Comparison of ENCODE assay signal across 11 cellular contexts in the genomic region with DNA sequence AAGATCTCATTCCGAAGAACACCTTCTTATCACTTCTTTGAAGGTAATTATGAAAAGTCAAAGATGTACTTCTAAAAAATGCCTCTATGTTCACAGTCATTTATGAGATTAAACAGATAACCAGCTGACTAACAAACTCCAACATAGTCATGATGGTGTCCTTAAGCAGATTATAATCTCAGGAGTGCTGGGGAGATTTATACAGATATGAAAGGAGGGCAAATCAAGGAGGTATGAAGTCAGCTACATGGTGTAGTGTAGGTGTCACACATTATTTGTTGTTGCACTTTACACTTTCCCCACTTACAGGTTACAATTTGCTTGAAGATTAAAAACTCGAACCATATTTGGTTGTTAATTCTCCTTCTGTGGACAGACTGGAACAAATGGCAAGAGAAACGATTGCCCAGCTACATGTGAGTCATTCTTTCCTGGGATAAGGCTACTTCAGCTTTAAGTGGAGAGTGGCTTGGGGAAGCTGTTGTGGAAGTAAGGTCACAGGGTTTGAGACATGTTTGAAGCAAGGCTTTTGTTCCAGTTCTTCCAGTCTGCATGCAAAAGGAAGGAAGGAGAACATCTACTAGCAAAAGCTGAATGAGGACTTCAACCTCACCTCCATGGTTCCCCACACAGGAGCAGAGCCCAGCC.
DNase-seq lines count a peak whose midpoint lies in the region; ATAC-seq, FAIRE-seq and TF ChIP-seq lines count a peak whose summit lies in the region.
"Had no signal": no experiment of that assay in that cellular context is flagged by ENCODE, and none has a peak within 500 bp of the region (broad histone marks: within the 10 kb centered on the region; RNA-seq: fewer than 3 reads in every experiment).

No MANE protein-coding gene starts in this region.

- CTCF ChIA-PET in activated CD4-positive, alpha-beta T cell treated with anti-CD3 and anti-CD28 coated beads for 36 hours (lab: Charles Lee), result interaction anchor here (0.7 to 1.0 kb wide), 3 partner anchors 12 to 506 kb away, joined by 3 to 5 read pairs (median 3); no protein-coding TSS in a partner anchor
- CTCF ChIA-PET in endothelial cell of umbilical vein (lab: Charles Lee), result interaction anchor here (1.3 to 2.7 kb wide), 8 partner anchors 10 to 541 kb away, joined by 3 to 10 read pairs (median 6); partner anchors contain the start of gene ARRDC3

- TF ChIP-seq POLR2A in endothelial cell of umbilical vein (IDR thresholded peaks at IDR 0.05; ENCODE audit: low read depth, low read length) (no peak), upper lobe of left lung (IDR thresholded peaks at IDR 0.05) (peak in 1 of 4 donors; percentile 37)

- H3K79me2 ChIP-seq in endothelial cell of umbilical vein (ENCODE audit: control insufficient read depth, insufficient read depth, low read length), result no peaks in the 10 kb centered on the region

- H3K4me3 Mint-ChIP-seq in activated CD4-positive, alpha-beta T cell treated with anti-CD3 and anti-CD28 coated beads for 36 hours, result no peak overlapping the region

- 46 to 53% methylated on average over 3 of the region's 3 CpGs for WGBS in upper lobe of left lung, 2 donors

- no peak overlapping the region for H3K27ac Mint-ChIP-seq in activated CD4-positive, alpha-beta T cell treated with anti-CD3 and anti-CD28 coated beads for 36 hours

- peak overlapping the region; percentile 38 for H3K4me2 ChIP-seq in endothelial cell of umbilical vein (ENCODE audit: insufficient read depth, low read length)

- peak in 2 of 4 donors; percentile 47 to 94 for TF ChIP-seq EP300 in upper lobe of left lung (IDR thresholded peaks at IDR 0.05)

- FAIRE-seq in endothelial cell of umbilical vein (lab: Jason Lieb, UNC), result peak; percentile 81

- POLR2A ChIA-PET in activated CD4-positive, alpha-beta T cell treated with anti-CD3 and anti-CD28 coated beads for 36 hours (lab: Charles Lee), result no interaction called here
- POLR2A ChIA-PET in endothelial cell of umbilical vein (lab: Charles Lee), result interaction anchor here (1.5 kb wide), 1 partner anchor 505 kb away, joined by 6 read pairs; the partner anchor contains the start of gene ARRDC3

- H4K20me1 ChIP-seq in endothelial cell of umbilical vein (replicated peaks; ENCODE audit: control insufficient read depth, extremely low read depth, insufficient read depth, low read length), result no peaks in the 10 kb centered on the region

- peaks cover 46% of the 10 kb centered on the region for H3K27me3 Mint-ChIP-seq in activated CD4-positive, alpha-beta T cell treated with anti-CD3 and anti-CD28 coated beads for 36 hours

- no peak for DNase-seq in activated CD4-positive, alpha-beta T cell treated with anti-CD3 and anti-CD28 coated beads for 36 hours
- DNase-seq in activated CD4-positive, alpha-beta T cell treated with anti-CD3 and anti-CD28 coated beads for 4 hours, result no peak
- DNase-seq in endothelial cell of umbilical vein (ENCODE audit: low read depth, low spot score) (peak; percentile 90), lower lobe of right lung (no peak), upper lobe of left lung (peak in 1 of 2 donors; percentile 58), caudate nucleus (lab: John Stamatoyannopoulos, UW) (no peak), NCI-H2227 treated with DMSO at 0.1 percent for 48 hours (lab: John Stamatoyannopoulos, UW) (no peak), HuH-7.5 (ENCODE audit: low spot score) (no peak)
- DNase-seq: activated naive CD4-positive, alpha-beta T cell treated with anti-CD3 and anti-CD28 coated beads, Interleukin-2, amount 50 U/mL, for 16 hours; GDM1 had no signal

- peaks cover 8% of the 10 kb centered on the region for H3K4me1 Mint-ChIP-seq in activated CD4-positive, alpha-beta T cell treated with anti-CD3 and anti-CD28 coated beads for 36 hours

- peak overlapping the region; percentile 95 for H2AFZ ChIP-seq in endothelial cell of umbilical vein (ENCODE audit: low read depth, low read length)

- no peak overlapping the region for H3K9ac ChIP-seq in endothelial cell of umbilical vein (replicated peaks; ENCODE audit: extremely low read depth, insufficient read depth, low read length)

- dilution Hi-C loops in endothelial cell of umbilical vein (cut with MboI; ENCODE audit: extremely low pct_ligation_motif_present, low sequenced_read_pairs), result no loop called here

- H3K4me1 ChIP-seq in endothelial cell of umbilical vein (ENCODE audit: control insufficient read depth, extremely low read depth, insufficient read depth, low read length) (peaks cover 16% of the 10 kb centered on the region), lower lobe of right lung (peaks cover 29% of the 10 kb centered on the region), upper lobe of left lung (peaks cover 7 to 18% (median 13%) of the 10 kb centered on the region in 4 donors)

- no peaks in the 10 kb centered on the region for H3K9me3 Mint-ChIP-seq in activated CD4-positive, alpha-beta T cell treated with anti-CD3 and anti-CD28 coated beads for 36 hours (ENCODE audit: low read depth)

- no peaks in the 10 kb centered on the region for H3K36me3 Mint-ChIP-seq in activated CD4-positive, alpha-beta T cell treated with anti-CD3 and anti-CD28 coated beads for 36 hours (ENCODE audit: low read depth)

- no peak for TF ChIP-seq CTCF in endothelial cell of umbilical vein (IDR thresholded peaks at IDR 0.05; ENCODE audit: extremely low read depth in 1 of 2, insufficient read depth in 1 of 2, low read depth in 1 of 2, low read length in 2 of 2)
- TF ChIP-seq CTCF in lower lobe of right lung (IDR thresholded peaks at IDR 0.05), result no peak
- TF ChIP-seq CTCF in upper lobe of left lung (IDR thresholded peaks at IDR 0.05), result no peak

- BruUV-seq in endothelial cell of umbilical vein (replicated peaks; lab: Mats Ljungman, UMichigan), result no TSS peak

- peak overlapping the region; percentile 55 for H3K27ac ChIP-seq in endothelial cell of umbilical vein (ENCODE audit: insufficient read depth, low read depth, low read length)
- H3K27ac ChIP-seq in lower lobe of right lung, result peak overlapping the region; percentile 73
- peak overlapping the region; percentile 30 to 79 (median 68) for H3K27ac ChIP-seq in upper lobe of left lung
- no peak overlapping the region for H3K27ac ChIP-seq in caudate nucleus (ENCODE audit: low read depth, low read length)

- H3K36me3 ChIP-seq in endothelial cell of umbilical vein (ENCODE audit: control insufficient read depth in 2 of 2, extremely low read depth in 1 of 2, insufficient read depth in 2 of 2, low read length in 2 of 2), result no peaks in the 10 kb centered on the region
- no peaks in the 10 kb centered on the region for H3K36me3 ChIP-seq in lower lobe of right lung
- H3K36me3 ChIP-seq in upper lobe of left lung, result no peaks in the 10 kb centered on the region

- ATAC-seq in activated CD4-positive, alpha-beta T cell treated with anti-CD3 and anti-CD28 coated beads for 36 hours, result peak; percentile 49
- ATAC-seq in lower lobe of right lung (peak; percentile 89), upper lobe of left lung (ENCODE audit: low FRiP score in 2 of 2) (peak; percentile 84 to 86)
- ATAC-seq: activated CD4-positive, CD25-positive, alpha-beta regulatory T cell treated with anti-CD3 and anti-CD28 coated beads, Interleukin-2, amount 50 U/mL, for 24 hours had no signal

- H3K9me3 ChIP-seq in endothelial cell of umbilical vein (replicated peaks; ENCODE audit: control insufficient read depth, insufficient read depth, low read length) (no peaks in the 10 kb centered on the region), lower lobe of right lung (no peaks in the 10 kb centered on the region), upper lobe of left lung (no peaks in the 10 kb centered on the region)

- H3K9me1 ChIP-seq in endothelial cell of umbilical vein (replicated peaks; ENCODE audit: control insufficient read depth, extremely low read depth, insufficient read depth, low read length), result no peaks in the 10 kb centered on the region

- intact Hi-C loops in activated CD4-positive, alpha-beta T cell treated with anti-CD3 and anti-CD28 coated beads for 36 hours (cut with DNase I, micrococcal nuclease), result loop anchor here in 1 of 2 experiments (10.0 kb wide), 1 partner anchor 286 kb away; no protein-coding TSS in a partner anchor
- intact Hi-C loops in endothelial cell of umbilical vein (cut with micrococcal nuclease), result loop anchor here (1.0 kb wide), 1 partner anchor 31 kb away; no protein-coding TSS in a partner anchor
- intact Hi-C loops in lower lobe of right lung (cut with DNase I), result no loop called here

- H3K27me3 ChIP-seq in endothelial cell of umbilical vein (ENCODE audit: control insufficient read depth in 2 of 2, insufficient read depth in 2 of 2, low read length in 2 of 2) (no peaks in the 10 kb centered on the region), lower lobe of right lung (ENCODE audit: low read depth) (no peaks in the 10 kb centered on the region), upper lobe of left lung (no peaks in the 10 kb centered on the region)

- H3K4me3 ChIP-seq in endothelial cell of umbilical vein (replicated peaks in 1 of 3; ENCODE audit: insufficient read depth in 1 of 3, low read depth in 1 of 3, low read length in 3 of 3) (no peak overlapping the region), lower lobe of right lung (no peak overlapping the region), upper lobe of left lung (no peak overlapping the region)

TF ChIP-seq in endothelial cell of umbilical vein, 7 proteins besides CTCF, POLR2A, EP300 and RAD21:
- no peak for TF ChIP-seq POLR2AphosphoS5 (IDR thresholded peaks at IDR 0.05; ENCODE audit: insufficient read depth, low read depth, low read length)
- TF ChIP-seq, protein P1, sequence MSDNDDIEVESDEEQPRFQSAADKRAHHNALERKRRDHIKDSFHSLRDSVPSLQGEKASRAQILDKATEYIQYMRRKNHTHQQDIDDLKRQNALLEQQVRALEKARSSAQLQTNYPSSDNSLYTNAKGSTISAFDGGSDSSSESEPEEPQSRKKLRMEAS (IDR thresholded peaks at IDR 0.05; ENCODE audit: insufficient read depth, insufficient read length), result no peak
- no peak for TF ChIP-seq EZH2 (IDR thresholded peaks at IDR 0.05; ENCODE audit: borderline replicate concordance, low read depth, low read length, severe bottlenecking)
- TF ChIP-seq GATA2 (IDR thresholded peaks at IDR 0.05; ENCODE audit: insufficient read depth, insufficient read length, low read depth, low read length), result peak; percentile 52
- TF ChIP-seq FOS (IDR thresholded peaks at IDR 0.05; ENCODE audit: borderline replicate concordance, insufficient read depth, low read length), result peak; percentile 67
- TF ChIP-seq MYC (IDR thresholded peaks at IDR 0.05; ENCODE audit: low read depth, low read length), result no peak
- TF ChIP-seq JUN (IDR thresholded peaks at IDR 0.05; ENCODE audit: borderline replicate concordance, insufficient read depth, insufficient read length, low read depth), result peak; percentile 64
